12 cellular contexts compared by ENCODE assay signal in genomic region chr2:7053650-7054262, GRCh38.
DNase-seq lines count a peak whose midpoint lies in the region; ATAC-seq and TF ChIP-seq lines count a peak whose summit lies in the region.
"Had no signal": no experiment of that assay in that cellular context is flagged by ENCODE, and none has a peak within 500 bp of the region (broad histone marks: within the 10 kb centered on the region; RNA-seq: fewer than 3 reads in every experiment).

No MANE protein-coding gene starts in this region.

- H3K27ac ChIP-seq in OCI-LY1 (ENCODE audit: low read depth, low read length, poor library complexity, severe bottlenecking) (peak overlapping the region; percentile 67), brain microvascular endothelial cell (no peak overlapping the region)
- H3K27ac ChIP-seq: foreskin keratinocyte had no signal

- H3K79me2 ChIP-seq in OCI-LY1 (ENCODE audit: insufficient read depth, low read length) = no peaks in the 10 kb centered on the region

- in situ Hi-C loops in brain microvascular endothelial cell (cut with HindIII; ENCODE audit: low pct_ligation_motif_present, low sequenced_read_pairs) = no loop called here

- no peaks in the 10 kb centered on the region for H4K20me1 ChIP-seq in OCI-LY1 (ENCODE audit: insufficient read depth, low read length)

- H3F3A ChIP-seq in OCI-LY1 (ENCODE audit: insufficient read depth, low read length) = no peaks in the 10 kb centered on the region

- no peak overlapping the region for H3K4me3 ChIP-seq in OCI-LY1 (ENCODE audit: low read depth, low read length, poor library complexity, severe bottlenecking)
- no peak overlapping the region for H3K4me3 ChIP-seq in brain microvascular endothelial cell (ENCODE audit: low read depth, low read length)

- H3K36me3 ChIP-seq in OCI-LY1 (ENCODE audit: insufficient read depth, low read length) = no peaks in the 10 kb centered on the region
- no peaks in the 10 kb centered on the region for H3K36me3 ChIP-seq in brain microvascular endothelial cell (replicated peaks)

- no peak overlapping the region for H3K9ac ChIP-seq in OCI-LY1 (ENCODE audit: low read length)

- ATAC-seq in HG03521 (IDR thresholded peaks at IDR 0.05; ENCODE audit: unreplicated experiment) (no peak), GM18868 (IDR thresholded peaks at IDR 0.05; ENCODE audit: unreplicated experiment) (no peak)
- ATAC-seq: foreskin keratinocyte; stimulated activated memory B cell treated with anti-CD40 and anti-IgM and Interleukin-4, amounts not matched to agents 10 μg/mL and 1 μg/mL and 100 μg/mL, for 72 hours had no signal

- H3K27me3 ChIP-seq in OCI-LY1 (ENCODE audit: insufficient read depth, low read length) (no peaks in the 10 kb centered on the region), brain microvascular endothelial cell (replicated peaks) (no peaks in the 10 kb centered on the region)
- H3K27me3 ChIP-seq: foreskin keratinocyte had no signal

- no peaks in the 10 kb centered on the region for H3K9me3 ChIP-seq in OCI-LY1 (ENCODE audit: low read length)

- H3K4me1 ChIP-seq in OCI-LY1 (ENCODE audit: insufficient read depth, low read length, severe bottlenecking) = peaks cover 52% of the 10 kb centered on the region
- H3K4me1 ChIP-seq: foreskin keratinocyte had no signal

- no peaks in the 10 kb centered on the region for H3K9me2 ChIP-seq in OCI-LY1 (ENCODE audit: low read depth, low read length)

- H2AFZ ChIP-seq in OCI-LY1 (ENCODE audit: low read length) = no peak overlapping the region

- DNase-seq in DMS79 treated with DMSO at 0.1 percent for 48 hours (lab: John Stamatoyannopoulos, UW) (peak; percentile 79), NCI-H146 (lab: John Stamatoyannopoulos, UW) (peak; percentile 88), medulla oblongata (ENCODE audit: extremely low spot score) (peak; percentile 56), brain microvascular endothelial cell (no peak), hepatic stellate cell (ENCODE audit: low spot score) (no peak)
- DNase-seq: CD4-positive, alpha-beta T cell; foreskin keratinocyte; left cardiac atrium had no signal

- TF ChIP-seq CTCF in OCI-LY1 (IDR thresholded peaks at IDR 0.05; ENCODE audit: low read length) (no peak), brain microvascular endothelial cell (IDR thresholded peaks at IDR 0.05; ENCODE audit: low read depth, low read length, missing control alignments) (no peak)

- H3K4me2 ChIP-seq in OCI-LY1 (ENCODE audit: low read length) = no peak overlapping the region; the same call in 1 of the 2 replicates

Comparison
In these comparisons a context has a peak if more than half of its experiments do, and no peak if none do; other contexts are left out.
1. DNase-seq: peak in DMS79 treated with DMSO at 0.1 percent for 48 hours (single experiment), NCI-H146 (single experiment) and medulla oblongata (single experiment); none in brain microvascular endothelial cell (single experiment) and hepatic stellate cell (single experiment).